ENCODE assay signal across 20 cellular contexts in the genomic region with DNA sequence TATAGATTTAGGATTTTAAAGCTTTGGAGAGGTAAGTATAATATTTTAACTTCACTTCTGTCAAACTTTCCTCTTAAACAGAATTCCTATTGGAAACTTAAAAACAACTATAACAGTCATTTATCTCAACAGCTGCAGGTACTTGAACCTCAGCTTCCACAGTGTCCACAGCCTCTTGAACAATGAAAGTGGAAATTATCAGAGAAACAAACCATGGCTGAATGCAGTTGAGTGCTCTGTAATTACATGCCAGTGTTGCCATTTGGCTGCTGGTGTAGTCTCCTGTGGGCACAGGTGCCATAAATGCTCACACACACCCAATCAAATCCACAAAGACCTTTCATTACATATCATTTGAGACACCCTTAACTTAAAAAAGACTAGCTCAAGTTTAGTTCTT.
DNase-seq lines count a peak whose midpoint lies in the region; ATAC-seq and TF ChIP-seq lines count a peak whose summit lies in the region.
"Had no signal": no experiment of that assay in that cellular context is flagged by ENCODE, and none has a peak within 500 bp of the region (broad histone marks: within the 10 kb centered on the region; RNA-seq: fewer than 3 reads in every experiment).

No MANE protein-coding gene starts in this region.

- no peaks in the 10 kb centered on the region for H3K36me3 Mint-ChIP-seq in activated naive CD8-positive, alpha-beta T cell treated with anti-CD3 and anti-CD28 coated beads for 36 hours
- H3K36me3 Mint-ChIP-seq: activated naive CD4-positive, alpha-beta T cell treated with anti-CD3 and anti-CD28 coated beads, Interleukin-2, amount 10 ng/mL, durations not matched to agents 7 days and 5 days had no signal

- in situ Hi-C loops in GM13977 (cut with MboI; ENCODE audit: low pct_unique_long_range_greater_than_20kb, low sequenced_read_pairs, unreplicated experiment) = no loop called here

- DNase-seq in COR-L47 (lab: John Stamatoyannopoulos, UW) (peak; percentile 92), NCI-H1105 (lab: John Stamatoyannopoulos, UW) (peak; percentile 87), NCI-H2029 treated with DMSO at 0.1 percent for 48 hours (lab: John Stamatoyannopoulos, UW) (peak; percentile 59), NCI-H510A treated with DMSO at 0.1 percent for 48 hours (lab: John Stamatoyannopoulos, UW) (peak; percentile 90), GM13977 (ENCODE audit: low spot score) (no peak), GM03348 (ENCODE audit: low spot score) (no peak)
- no peak for DNase-seq in activated naive CD8-positive, alpha-beta T cell treated with anti-CD3 and anti-CD28 coated beads for 36 hours
- DNase-seq: activated CD4-positive, alpha-beta T cell treated with anti-CD3 and anti-CD28 coated beads for 48 hours; activated naive CD4-positive, alpha-beta T cell treated with anti-CD3 and anti-CD28 coated beads, Interleukin-2, amount 10 ng/mL, durations not matched to agents 7 days and 5 days; activated T-cell treated with anti-CD3 and anti-CD28 coated beads, Interleukin-2, amount 50 U/mL, for 48 hours; amygdala; effector memory CD8-positive, alpha-beta T cell; foreskin keratinocyte; Kasumi-1; left colon; NCI-H82; OCI-M1 had no signal

- no peaks in the 10 kb centered on the region for H3K4me1 Mint-ChIP-seq in activated naive CD8-positive, alpha-beta T cell treated with anti-CD3 and anti-CD28 coated beads for 36 hours
- H3K4me1 Mint-ChIP-seq: activated naive CD4-positive, alpha-beta T cell treated with anti-CD3 and anti-CD28 coated beads, Interleukin-2, amount 10 ng/mL, durations not matched to agents 7 days and 5 days had no signal

- H3K27me3 Mint-ChIP-seq in activated naive CD8-positive, alpha-beta T cell treated with anti-CD3 and anti-CD28 coated beads for 36 hours = no peaks in the 10 kb centered on the region
- H3K27me3 Mint-ChIP-seq: activated naive CD4-positive, alpha-beta T cell treated with anti-CD3 and anti-CD28 coated beads, Interleukin-2, amount 10 ng/mL, durations not matched to agents 7 days and 5 days; effector memory CD8-positive, alpha-beta T cell had no signal

- TF ChIP-seq CTCF in GM13977 (IDR thresholded peaks at IDR 0.05; ENCODE audit: extremely low read depth, insufficient read depth, missing control alignments) = no peak

- no peak for ATAC-seq in GM19023 (IDR thresholded peaks at IDR 0.05; ENCODE audit: unreplicated experiment)
- ATAC-seq: A549; effector memory CD8-positive, alpha-beta T cell; foreskin keratinocyte; left colon had no signal

- no peak overlapping the region for H3K4me3 Mint-ChIP-seq in activated naive CD8-positive, alpha-beta T cell treated with anti-CD3 and anti-CD28 coated beads for 36 hours
- H3K4me3 Mint-ChIP-seq: activated naive CD4-positive, alpha-beta T cell treated with anti-CD3 and anti-CD28 coated beads, Interleukin-2, amount 10 ng/mL, durations not matched to agents 7 days and 5 days; effector memory CD8-positive, alpha-beta T cell; T-helper 2 cell treated with Interferon-gamma antibody and Interleukin-4, amounts not matched to agents 5 μg/mL and 100 μg/mL, for 36 hours had no signal

- no peak overlapping the region for H3K27ac Mint-ChIP-seq in activated naive CD8-positive, alpha-beta T cell treated with anti-CD3 and anti-CD28 coated beads for 36 hours
- H3K27ac Mint-ChIP-seq: activated naive CD4-positive, alpha-beta T cell treated with anti-CD3 and anti-CD28 coated beads, Interleukin-2, amount 10 ng/mL, durations not matched to agents 7 days and 5 days; effector memory CD8-positive, alpha-beta T cell; T-helper 2 cell treated with Interferon-gamma antibody and Interleukin-4, amounts not matched to agents 5 μg/mL and 100 μg/mL, for 36 hours had no signal

- no peaks in the 10 kb centered on the region for H3K9me3 Mint-ChIP-seq in activated naive CD8-positive, alpha-beta T cell treated with anti-CD3 and anti-CD28 coated beads for 36 hours
- H3K9me3 Mint-ChIP-seq: activated naive CD4-positive, alpha-beta T cell treated with anti-CD3 and anti-CD28 coated beads, Interleukin-2, amount 10 ng/mL, durations not matched to agents 7 days and 5 days; T-helper 2 cell treated with Interferon-gamma antibody and Interleukin-4, amounts not matched to agents 5 μg/mL and 100 μg/mL, for 36 hours had no signal

Comparison
In these comparisons a context has a peak if more than half of its experiments do, and no peak if none do; other contexts are left out.
1. DNase-seq: peak in COR-L47 (single experiment), NCI-H1105 (single experiment), NCI-H2029 treated with DMSO at 0.1 percent for 48 hours (single experiment) and NCI-H510A treated with DMSO at 0.1 percent for 48 hours (single experiment); none in GM13977 (single experiment), activated naive CD8-positive, alpha-beta T cell treated with anti-CD3 and anti-CD28 coated beads for 36 hours (single experiment) and GM03348 (single experiment).